Comparison of ENCODE assay signal across 11 cellular contexts in genomic region chr1:113813218-113813617, GRCh38. TPM values are rescaled to one million over a fixed set of nuclear protein-coding genes. Genes with fewer than 3 reads are reported as not detected.
DNase-seq lines count a peak whose midpoint lies in the region; ATAC-seq, FAIRE-seq and TF ChIP-seq lines count a peak whose summit lies in the region.
"Had no signal": no experiment of that assay in that cellular context is flagged by ENCODE, and none has a peak within 500 bp of the region (broad histone marks: within the 10 kb centered on the region; RNA-seq: fewer than 3 reads in every experiment).

No MANE protein-coding gene starts in this region.

- H3K4me1 Mint-ChIP-seq in GM23338: peaks cover 13% of the 10 kb centered on the region
- H3K4me1 Mint-ChIP-seq in activated T-helper 17 cell treated with anti-CD3 and anti-CD28 coated beads, Interleukin-2, amount 50 U/mL, for 72 hours: peaks cover 14% of the 10 kb centered on the region
- H3K4me1 Mint-ChIP-seq in naive thymus-derived CD8-positive, alpha-beta T cell: peaks cover 10 to 38% (median 24%) of the 10 kb centered on the region in 4 donors

- no peaks in the 10 kb centered on the region for H3K9me3 ChIP-seq in A549

- H3K9me3 Mint-ChIP-seq in GM23338: no peaks in the 10 kb centered on the region
- H3K9me3 Mint-ChIP-seq in activated T-helper 17 cell treated with anti-CD3 and anti-CD28 coated beads, Interleukin-2, amount 50 U/mL, for 72 hours: no peaks in the 10 kb centered on the region
- no peaks in the 10 kb centered on the region for H3K9me3 Mint-ChIP-seq in naive thymus-derived CD8-positive, alpha-beta T cell

- H4K20me1 ChIP-seq in GM23338 (replicated peaks; ENCODE audit: insufficient read depth): peaks cover 13% of the 10 kb centered on the region; the same call in 1 of the 2 replicates

- peak overlapping the region; percentile 6; the same call in 1 of the 2 replicates for H2AFZ ChIP-seq in GM23338

- DNase-seq in A549 (ENCODE audit: low read depth in 1 of 2, low spot score in 1 of 2) (no peak), GM23338 (ENCODE audit: low spot score) (no peak), frontal cortex (ENCODE audit: low spot score in 2 of 2) (no peak), putamen (ENCODE audit: low spot score) (no peak)
- no peak for DNase-seq in naive thymus-derived CD8-positive, alpha-beta T cell
- DNase-seq: central memory CD4-positive, alpha-beta T cell; KG1; NK-92 treated with Interleukin-12 subunit alpha and Interleukin-12 subunit beta, amount 100 ng/mL, for 24 hours had no signal

- H3K79me2 ChIP-seq in GM23338 (replicated peaks; ENCODE audit: insufficient read depth): peaks cover 34% of the 10 kb centered on the region

- 91% methylated on average over 13 of the region's 15 CpGs for WGBS in A549 (ENCODE audit: missing lambda C conversion rate)

- no peaks in the 10 kb centered on the region for H3K9me2 ChIP-seq in GM23338 (ENCODE audit: insufficient read depth)

- POLR2A ChIA-PET in A549 (lab: Yijun Ruan, JAX): no interaction called here
- POLR2A ChIA-PET in naive thymus-derived CD8-positive, alpha-beta T cell (lab: Charles Lee): interaction anchor here (1.1 to 2.8 kb wide), 2 partner anchors 32 to 740 kb away, joined by 8 to 24 read pairs; partner anchors contain the start of gene LRIG2

- TF ChIP-seq CTCF in A549 (IDR thresholded peaks at IDR 0.05) (no peak), GM23338 (conservative IDR thresholded peaks at IDR 0.05; ENCODE audit: low read depth in 2 of 2) (no peak)

- peak overlapping the region; percentile 84; the same call in 2 of the 3 replicates for H3K4me2 ChIP-seq in A549
- peak overlapping the region; percentile 74 for H3K4me2 ChIP-seq in GM23338

- H3K27ac ChIP-seq in A549: peak overlapping the region in 1 of 2 experiments; percentile 88; a peak in 2 of 6 replicates
- no peak overlapping the region for H3K27ac ChIP-seq in GM23338 (ENCODE audit: low read depth)

- TF ChIP-seq RAD21 in A549 (conservative IDR thresholded peaks at IDR 0.05 in 1 of 2, IDR thresholded peaks at IDR 0.05 in 1 of 2): no peak

- TF ChIP-seq EP300 in A549 (IDR thresholded peaks at IDR 0.05): no peak

- H3K27me3 Mint-ChIP-seq in GM23338 (ENCODE audit: insufficient read depth, low read depth, poor library complexity): peaks cover 10% of the 10 kb centered on the region
- H3K27me3 Mint-ChIP-seq in activated T-helper 17 cell treated with anti-CD3 and anti-CD28 coated beads, Interleukin-2, amount 50 U/mL, for 72 hours: no peaks in the 10 kb centered on the region
- no peaks in the 10 kb centered on the region for H3K27me3 Mint-ChIP-seq in naive thymus-derived CD8-positive, alpha-beta T cell

- H3K4me1 ChIP-seq in A549 (peaks cover 20% of the 10 kb centered on the region; the same call in 2 of the 3 replicates), GM23338 (ENCODE audit: insufficient read depth) (peaks cover 11% of the 10 kb centered on the region; the same call in 1 of the 2 replicates)

- peak overlapping the region; percentile 98 for H3K4me3 Mint-ChIP-seq in GM23338
- peak overlapping the region; percentile 87 for H3K4me3 Mint-ChIP-seq in activated T-helper 17 cell treated with anti-CD3 and anti-CD28 coated beads, Interleukin-2, amount 50 U/mL, for 72 hours
- H3K4me3 Mint-ChIP-seq in naive thymus-derived CD8-positive, alpha-beta T cell: peak overlapping the region; percentile 47 to 99 (median 96)

- ATAC-seq in A549 (no peak), GM23338 (no peak), GM21529 (IDR thresholded peaks at IDR 0.05; ENCODE audit: unreplicated experiment) (no peak)
- no peak for ATAC-seq in activated T-helper 17 cell treated with anti-CD3 and anti-CD28 coated beads, Interleukin-2, amount 50 U/mL, for 72 hours (replicated peaks)
- ATAC-seq in naive thymus-derived CD8-positive, alpha-beta T cell: no peak
- no peak for ATAC-seq in activated CD4-positive, CD25-positive, alpha-beta regulatory T cell treated with anti-CD3 and anti-CD28 coated beads, Interleukin-2, amount 50 U/mL, for 24 hours

- peaks cover 5% of the 10 kb centered on the region; the same call in 1 of the 3 replicates for H3K36me3 Mint-ChIP-seq in GM23338 (ENCODE audit: low read depth)
- H3K36me3 Mint-ChIP-seq in activated T-helper 17 cell treated with anti-CD3 and anti-CD28 coated beads, Interleukin-2, amount 50 U/mL, for 72 hours (ENCODE audit: low read depth): peaks cover 81% of the 10 kb centered on the region
- H3K36me3 Mint-ChIP-seq in naive thymus-derived CD8-positive, alpha-beta T cell: peaks cover 0 to 21% (median 5%) of the 10 kb centered on the region in 3 donors

- no peaks in the 10 kb centered on the region for H3K36me3 ChIP-seq in GM23338 (ENCODE audit: insufficient read depth)

- no peak overlapping the region for H3K4me3 ChIP-seq in A549
- H3K4me3 ChIP-seq in GM23338: peak overlapping the region; percentile 72

- CTCF ChIA-PET in A549 (lab: Yijun Ruan, JAX): no interaction called here

- no peaks in the 10 kb centered on the region for H3K27me3 ChIP-seq in GM23338 (ENCODE audit: insufficient read depth)

- peak overlapping the region; percentile 94 for H3K27ac Mint-ChIP-seq in GM23338
- peak overlapping the region; percentile 89 for H3K27ac Mint-ChIP-seq in activated T-helper 17 cell treated with anti-CD3 and anti-CD28 coated beads, Interleukin-2, amount 50 U/mL, for 72 hours
- H3K27ac Mint-ChIP-seq in naive thymus-derived CD8-positive, alpha-beta T cell: peak overlapping the region; percentile 80 to 100 (median 98)

- H3F3A ChIP-seq in GM23338 (replicated peaks; ENCODE audit: low read depth): no peaks in the 10 kb centered on the region

- TF ChIP-seq POLR2A in A549 (IDR thresholded peaks at IDR 0.05; ENCODE audit: low read length): no peak

- no peak for FAIRE-seq in A549 (lab: Jason Lieb, UNC)
- FAIRE-seq in frontal cortex (lab: Jason Lieb, UNC): no peak

TF ChIP-seq in A549, 52 proteins besides CTCF, POLR2A, EP300 and RAD21 (continues in another document):
- TF ChIP-seq HEYL (CRISPR knock-in tag; IDR thresholded peaks at IDR 0.05) (no peak), FOSL2 (IDR thresholded peaks at IDR 0.05) (no peak), FOSL2 (CRISPR knock-in tag; IDR thresholded peaks at IDR 0.05) (no peak), KDM5A (IDR thresholded peaks at IDR 0.05) (no peak), MYC (IDR thresholded peaks at IDR 0.05; ENCODE audit: borderline replicate concordance, low read length) (no peak)

TF ChIP-seq in GM23338, 12 proteins besides CTCF, POLR2A, EP300 and RAD21:
- TF ChIP-seq NANOG (IDR thresholded peaks at IDR 0.05; ENCODE audit: borderline replicate concordance) (no peak), POLR2AphosphoS5 (IDR thresholded peaks at IDR 0.05; ENCODE audit: low read depth) (no peak), EZH2phosphoT487 (IDR thresholded peaks at IDR 0.05; ENCODE audit: unreplicated experiment) (no peak), ETS1 (IDR thresholded peaks at IDR 0.05) (no peak)

RNA-seq across cellular contexts. Expression of gene RSBN1, which starts 0.9 kb away (rescaled TPM):
- polyA plus RNA-seq in A549 (2011; rRNA removed) (8.8 and 9.7 TPM in 2 replicates), A549 (2017; fragmentation: RNase III; extraction: RNeasy Plus Mini Kit Qiagen cat#74134 plus additional on column Dnase treatment) (2.9 to 3.0 TPM (median 2.9 TPM) in 3 replicates), GM23338 (2016; fragmentation: Nextera tagmentation; extraction: Ambion mirVana) (17.4 and 18.9 TPM in 2 replicates)
- polyA plus RNA-seq in A549 (2012; cell fraction: cytosol; rRNA removed): 1.8 and 2.4 TPM in 2 replicates
- 1.9 and 2.1 TPM in 2 replicates for polyA plus RNA-seq in A549 (2012; cell fraction: nucleus; rRNA removed)
- polyA minus RNA-seq in A549 (2011; rRNA and poly(A)+ RNA removed): 8.0 and 9.0 TPM in 2 replicates
- 15.4 and 29.9 TPM in 2 replicates for total RNA-seq in GM23338 (2014; rRNA removed; shearing (Covaris generic))
- total RNA-seq in activated T-helper 17 cell treated with anti-CD3 and anti-CD28 coated beads, Interleukin-2, amount 50 U/mL, for 72 hours: 10 to 100 TPM; 22.2 to 47.4 TPM
- 10 to 100 TPM; 53.6 to 56.3 TPM for total RNA-seq in naive thymus-derived CD8-positive, alpha-beta T cell
- 10 to 100 TPM; 34.8 to 39.1 (median 37.5) TPM for polyA plus RNA-seq in naive thymus-derived CD8-positive, alpha-beta T cell
- 66.0 TPM for total RNA-seq in frontal cortex

RNA-seq across cellular contexts. Expression of gene PHTF1, which starts 53.9 kb away (rescaled TPM):
- polyA plus RNA-seq in A549 (2011; rRNA removed): 11.9 and 17.0 TPM in 2 replicates
- 6.3 and 6.8 TPM in 2 replicates for polyA plus RNA-seq in A549 (2012; cell fraction: cytosol; rRNA removed)
- polyA plus RNA-seq in A549 (2012; cell fraction: nucleus; rRNA removed): 6.5 and 10.2 TPM in 2 replicates
- 13.7 to 17.1 TPM (median 15.8 TPM) in 3 replicates for polyA plus RNA-seq in A549 (2017; fragmentation: RNase III; extraction: RNeasy Plus Mini Kit Qiagen cat#74134 plus additional on column Dnase treatment)
- polyA minus RNA-seq in A549 (2011; rRNA and poly(A)+ RNA removed): 9.5 and 11.7 TPM in 2 replicates
- 21.6 and 24.5 TPM in 2 replicates for total RNA-seq in GM23338 (2014; rRNA removed; shearing (Covaris generic))
- 18.7 and 19.1 TPM in 2 replicates for polyA plus RNA-seq in GM23338 (2016; fragmentation: Nextera tagmentation; extraction: Ambion mirVana)
- 10 to 100 TPM; 19.5 to 24.8 TPM for total RNA-seq in activated T-helper 17 cell treated with anti-CD3 and anti-CD28 coated beads, Interleukin-2, amount 50 U/mL, for 72 hours
- 1 to 10 TPM; 7.7 to 9.9 TPM for total RNA-seq in naive thymus-derived CD8-positive, alpha-beta T cell
- polyA plus RNA-seq in naive thymus-derived CD8-positive, alpha-beta T cell: 1 to 10 TPM; 1.9 to 4.3 (median 3.1) TPM
- 33.0 TPM for total RNA-seq in frontal cortex

RNA-seq across cellular contexts. Expression of gene PTPN22, which starts 58.3 kb away (rescaled TPM):
- polyA plus RNA-seq in A549 (2011; rRNA removed): not detected in 2 replicates
- not detected in 2 replicates for polyA plus RNA-seq in A549 (2012; cell fraction: cytosol; rRNA removed)
- polyA plus RNA-seq in A549 (2012; cell fraction: nucleus; rRNA removed): not detected in 2 replicates
- not detected in 3 replicates for polyA plus RNA-seq in A549 (2017; fragmentation: RNase III; extraction: RNeasy Plus Mini Kit Qiagen cat#74134 plus additional on column Dnase treatment)
- not detected in 2 replicates for polyA minus RNA-seq in A549 (2011; rRNA and poly(A)+ RNA removed)
- not detected in 2 replicates for total RNA-seq in GM23338 (2014; rRNA removed; shearing (Covaris generic))
- polyA plus RNA-seq in GM23338 (2016; fragmentation: Nextera tagmentation; extraction: Ambion mirVana): 0.08 and 0.40 TPM in 2 replicates
- 10 to 100 TPM; 55.9 to 70.1 TPM for total RNA-seq in activated T-helper 17 cell treated with anti-CD3 and anti-CD28 coated beads, Interleukin-2, amount 50 U/mL, for 72 hours
- 10 to 100 TPM; 26.6 to 27.3 TPM for total RNA-seq in naive thymus-derived CD8-positive, alpha-beta T cell
- 10 to 100 TPM; 32.0 to 59.6 (median 40.1) TPM for polyA plus RNA-seq in naive thymus-derived CD8-positive, alpha-beta T cell
- total RNA-seq in frontal cortex: 0.82 TPM

Comparison
In these comparisons a context has a peak if more than half of its experiments do, and no peak if none do; other contexts are left out.
1. RNA of gene PTPN22, which starts 58.3 kb away (total RNA-seq): 55.9 to 70.1 TPM in activated T-helper 17 cell treated with anti-CD3 and anti-CD28 coated beads, Interleukin-2, amount 50 U/mL, for 72 hours and 26.6 to 27.3 TPM in naive thymus-derived CD8-positive, alpha-beta T cell; 0.82 TPM in frontal cortex (single experiment) and not detected in GM23338; every median in the first group is over 10 times any median in the second.
2. Peak in every context shown above with its lines, with median percentiles within 50 percentile points of each other: H3K27ac Mint-ChIP-seq and H3K4me3 Mint-ChIP-seq.